Comparison of ENCODE assay signal across 9 cellular contexts in the genomic region with DNA sequence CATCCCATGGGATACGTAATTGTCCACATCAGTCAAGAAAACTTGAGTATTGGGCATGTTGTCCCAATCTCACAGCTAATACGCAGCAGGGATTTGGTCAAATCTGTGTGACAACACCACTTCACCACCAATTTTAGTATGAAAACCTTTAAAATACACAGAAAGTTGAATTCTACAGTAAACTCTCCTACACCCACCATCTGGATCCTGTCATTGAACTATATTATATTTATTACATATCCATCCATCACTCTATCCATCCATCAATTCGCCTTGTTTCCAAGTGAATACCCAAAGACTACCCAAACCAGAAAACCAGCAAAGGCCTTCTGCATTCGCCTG. TPM values are rescaled to one million over a fixed set of nuclear protein-coding genes. Genes with fewer than 3 reads are reported as not detected.
DNase-seq lines count a peak whose midpoint lies in the region; TF ChIP-seq lines count a peak whose summit lies in the region.
"Had no signal": no experiment of that assay in that cellular context is flagged by ENCODE, and none has a peak within 500 bp of the region (broad histone marks: within the 10 kb centered on the region; RNA-seq: fewer than 3 reads in every experiment).

No MANE protein-coding gene starts in this region.

- no peaks in the 10 kb centered on the region for H3K36me3 ChIP-seq in testis (ENCODE audit: low read depth, missing control alignments)

- H3K27ac ChIP-seq in layer of hippocampus (ENCODE audit: low read depth, low read length) (peak overlapping the region; percentile 97), testis (peak overlapping the region; percentile 96 to 97)

- H3K9me3 Mint-ChIP-seq in activated CD4-positive, alpha-beta T cell treated with anti-CD3 and anti-CD28 coated beads, Interleukin-2, amount 10 ng/mL, durations not matched to agents 24 days and 14 days, result no peaks in the 10 kb centered on the region
- H3K9me3 Mint-ChIP-seq in activated naive CD8-positive, alpha-beta T cell (ENCODE audit: low read depth), result no peaks in the 10 kb centered on the region

- H3K27ac Mint-ChIP-seq in activated CD4-positive, alpha-beta T cell treated with anti-CD3 and anti-CD28 coated beads, Interleukin-2, amount 10 ng/mL, durations not matched to agents 24 days and 14 days, result peak overlapping the region; percentile 97
- H3K27ac Mint-ChIP-seq in activated naive CD8-positive, alpha-beta T cell, result peak overlapping the region; percentile 96

- no peak for TF ChIP-seq POLR2A in testis (IDR thresholded peaks at IDR 0.05)

- H3K4me3 Mint-ChIP-seq in activated CD4-positive, alpha-beta T cell treated with anti-CD3 and anti-CD28 coated beads, Interleukin-2, amount 10 ng/mL, durations not matched to agents 24 days and 14 days, result peak overlapping the region; percentile 93
- peak overlapping the region; percentile 98 for H3K4me3 Mint-ChIP-seq in activated naive CD8-positive, alpha-beta T cell

- H3K27me3 ChIP-seq in layer of hippocampus (ENCODE audit: control insufficient read depth, insufficient read depth, low read length) (no peaks in the 10 kb centered on the region), testis (no peaks in the 10 kb centered on the region)

- peaks cover 24% of the 10 kb centered on the region for H3K4me1 ChIP-seq in testis

- WGBS in testis, 2 donors, result 34 to 49% methylated on average over 4 of the region's 4 CpGs

- H3K36me3 Mint-ChIP-seq in activated CD4-positive, alpha-beta T cell treated with anti-CD3 and anti-CD28 coated beads, Interleukin-2, amount 10 ng/mL, durations not matched to agents 24 days and 14 days (ENCODE audit: low read depth), result peaks cover 3% of the 10 kb centered on the region
- H3K36me3 Mint-ChIP-seq in activated naive CD8-positive, alpha-beta T cell, result no peaks in the 10 kb centered on the region

- DNase-seq in activated CD4-positive, alpha-beta T cell treated with anti-CD3 and anti-CD28 coated beads, Interleukin-2, amount 10 ng/mL, durations not matched to agents 24 days and 14 days, result no peak
- no peak for DNase-seq in activated CD4-positive, alpha-beta T cell treated with anti-CD3 and anti-CD28 coated beads for 48 hours
- no peak for DNase-seq in testis
- no peak for DNase-seq in UCSD-AML1 (lab: John Stamatoyannopoulos, UW; ENCODE audit: unreplicated experiment)
- DNase-seq in COLO668 (lab: John Stamatoyannopoulos, UW; ENCODE audit: unreplicated experiment), result no peak
- DNase-seq in dermis blood vessel endothelial cell, result no peak

- no peaks in the 10 kb centered on the region for H3K27me3 Mint-ChIP-seq in activated CD4-positive, alpha-beta T cell treated with anti-CD3 and anti-CD28 coated beads, Interleukin-2, amount 10 ng/mL, durations not matched to agents 24 days and 14 days
- no peaks in the 10 kb centered on the region for H3K27me3 Mint-ChIP-seq in activated naive CD8-positive, alpha-beta T cell

- H3K9me3 ChIP-seq in testis, result no peaks in the 10 kb centered on the region

- peak overlapping the region; percentile 77 to 80 for H3K4me3 ChIP-seq in testis

- H3K4me1 Mint-ChIP-seq in activated CD4-positive, alpha-beta T cell treated with anti-CD3 and anti-CD28 coated beads, Interleukin-2, amount 10 ng/mL, durations not matched to agents 24 days and 14 days, result peaks cover 35% of the 10 kb centered on the region
- H3K4me1 Mint-ChIP-seq in activated naive CD8-positive, alpha-beta T cell (ENCODE audit: low read depth), result peaks cover 56% of the 10 kb centered on the region

- intact Hi-C loops in activated CD4-positive, alpha-beta T cell treated with anti-CD3 and anti-CD28 coated beads, Interleukin-2, amount 10 ng/mL, durations not matched to agents 24 days and 14 days (cut with micrococcal nuclease), result loop anchor here (1.0 to 2.0 kb wide), 3 partner anchors 44 to 366 kb away; a partner anchor contains a TSS
- intact Hi-C loops in testis (cut with DNase I; ENCODE audit: low total_unique reads), result no loop called here

- peak in 1 of 3 experiments; percentile 3 for TF ChIP-seq CTCF in testis (IDR thresholded peaks at IDR 0.05)

RNA-seq across cellular contexts. Expression of a gene that starts 0.8 kb away (rescaled TPM):
- total RNA-seq in activated CD4-positive, alpha-beta T cell treated with anti-CD3 and anti-CD28 coated beads, Interleukin-2, amount 10 ng/mL, durations not matched to agents 24 days and 14 days, result 4.8 and 4.9 TPM in 2 replicates
- total RNA-seq in testis, result 10 to 100 TPM; 10.1 to 25.6 TPM
- 27.4 TPM for polyA plus RNA-seq in testis (ENCODE audit: insufficient read depth, low read depth, low replicate concordance)
- 14.0 and 16.2 TPM in 2 replicates for total RNA-seq in dermis blood vessel endothelial cell

RNA-seq across cellular contexts. Expression of a gene that starts 1.0 kb away (rescaled TPM):
- total RNA-seq in activated CD4-positive, alpha-beta T cell treated with anti-CD3 and anti-CD28 coated beads, Interleukin-2, amount 10 ng/mL, durations not matched to agents 24 days and 14 days, result 28.0 and 35.4 TPM in 2 replicates
- total RNA-seq in testis (10 to 100 TPM; 17.8 to 22.8 TPM), dermis blood vessel endothelial cell (8.3 and 20.4 TPM in 2 replicates)
- 58.7 TPM for polyA plus RNA-seq in testis (ENCODE audit: insufficient read depth, low read depth, low replicate concordance)

RNA-seq across cellular contexts. Expression of a gene that starts 28.1 kb away (rescaled TPM):
- 2.0 and 2.3 TPM in 2 replicates for total RNA-seq in activated CD4-positive, alpha-beta T cell treated with anti-CD3 and anti-CD28 coated beads, Interleukin-2, amount 10 ng/mL, durations not matched to agents 24 days and 14 days
- total RNA-seq in testis (10 to 100 TPM; 20.6 to 31.7 TPM), dermis blood vessel endothelial cell (0.34 and 0.42 TPM in 2 replicates)
- polyA plus RNA-seq in testis (ENCODE audit: insufficient read depth, low read depth, low replicate concordance), result 61.3 TPM
- total RNA-seq: Daoy had no signal

RNA-seq across cellular contexts. Expression of a gene that starts 28.3 kb away (rescaled TPM):
- total RNA-seq in activated CD4-positive, alpha-beta T cell treated with anti-CD3 and anti-CD28 coated beads, Interleukin-2, amount 10 ng/mL, durations not matched to agents 24 days and 14 days, result 52.4 and 61.2 TPM in 2 replicates
- total RNA-seq in testis (100 to 1,000 TPM in 1 of 2 donors, 10 to 100 TPM in 1; 87.5 to 108 TPM), dermis blood vessel endothelial cell (36.8 and 49.9 TPM in 2 replicates)
- 103 TPM for polyA plus RNA-seq in testis (ENCODE audit: insufficient read depth, low read depth, low replicate concordance)
